ENCODE assay signal across 1 cellular context in genomic region chr14:60247994-60248696, GRCh38.
TF ChIP-seq lines count a peak whose summit lies in the region.

No MANE protein-coding gene starts in this region.

TF ChIP-seq in K562, 482 proteins besides CTCF, POLR2A, EP300 and RAD21 (continued from another document and continues in another):
- TF ChIP-seq, protein P1, sequence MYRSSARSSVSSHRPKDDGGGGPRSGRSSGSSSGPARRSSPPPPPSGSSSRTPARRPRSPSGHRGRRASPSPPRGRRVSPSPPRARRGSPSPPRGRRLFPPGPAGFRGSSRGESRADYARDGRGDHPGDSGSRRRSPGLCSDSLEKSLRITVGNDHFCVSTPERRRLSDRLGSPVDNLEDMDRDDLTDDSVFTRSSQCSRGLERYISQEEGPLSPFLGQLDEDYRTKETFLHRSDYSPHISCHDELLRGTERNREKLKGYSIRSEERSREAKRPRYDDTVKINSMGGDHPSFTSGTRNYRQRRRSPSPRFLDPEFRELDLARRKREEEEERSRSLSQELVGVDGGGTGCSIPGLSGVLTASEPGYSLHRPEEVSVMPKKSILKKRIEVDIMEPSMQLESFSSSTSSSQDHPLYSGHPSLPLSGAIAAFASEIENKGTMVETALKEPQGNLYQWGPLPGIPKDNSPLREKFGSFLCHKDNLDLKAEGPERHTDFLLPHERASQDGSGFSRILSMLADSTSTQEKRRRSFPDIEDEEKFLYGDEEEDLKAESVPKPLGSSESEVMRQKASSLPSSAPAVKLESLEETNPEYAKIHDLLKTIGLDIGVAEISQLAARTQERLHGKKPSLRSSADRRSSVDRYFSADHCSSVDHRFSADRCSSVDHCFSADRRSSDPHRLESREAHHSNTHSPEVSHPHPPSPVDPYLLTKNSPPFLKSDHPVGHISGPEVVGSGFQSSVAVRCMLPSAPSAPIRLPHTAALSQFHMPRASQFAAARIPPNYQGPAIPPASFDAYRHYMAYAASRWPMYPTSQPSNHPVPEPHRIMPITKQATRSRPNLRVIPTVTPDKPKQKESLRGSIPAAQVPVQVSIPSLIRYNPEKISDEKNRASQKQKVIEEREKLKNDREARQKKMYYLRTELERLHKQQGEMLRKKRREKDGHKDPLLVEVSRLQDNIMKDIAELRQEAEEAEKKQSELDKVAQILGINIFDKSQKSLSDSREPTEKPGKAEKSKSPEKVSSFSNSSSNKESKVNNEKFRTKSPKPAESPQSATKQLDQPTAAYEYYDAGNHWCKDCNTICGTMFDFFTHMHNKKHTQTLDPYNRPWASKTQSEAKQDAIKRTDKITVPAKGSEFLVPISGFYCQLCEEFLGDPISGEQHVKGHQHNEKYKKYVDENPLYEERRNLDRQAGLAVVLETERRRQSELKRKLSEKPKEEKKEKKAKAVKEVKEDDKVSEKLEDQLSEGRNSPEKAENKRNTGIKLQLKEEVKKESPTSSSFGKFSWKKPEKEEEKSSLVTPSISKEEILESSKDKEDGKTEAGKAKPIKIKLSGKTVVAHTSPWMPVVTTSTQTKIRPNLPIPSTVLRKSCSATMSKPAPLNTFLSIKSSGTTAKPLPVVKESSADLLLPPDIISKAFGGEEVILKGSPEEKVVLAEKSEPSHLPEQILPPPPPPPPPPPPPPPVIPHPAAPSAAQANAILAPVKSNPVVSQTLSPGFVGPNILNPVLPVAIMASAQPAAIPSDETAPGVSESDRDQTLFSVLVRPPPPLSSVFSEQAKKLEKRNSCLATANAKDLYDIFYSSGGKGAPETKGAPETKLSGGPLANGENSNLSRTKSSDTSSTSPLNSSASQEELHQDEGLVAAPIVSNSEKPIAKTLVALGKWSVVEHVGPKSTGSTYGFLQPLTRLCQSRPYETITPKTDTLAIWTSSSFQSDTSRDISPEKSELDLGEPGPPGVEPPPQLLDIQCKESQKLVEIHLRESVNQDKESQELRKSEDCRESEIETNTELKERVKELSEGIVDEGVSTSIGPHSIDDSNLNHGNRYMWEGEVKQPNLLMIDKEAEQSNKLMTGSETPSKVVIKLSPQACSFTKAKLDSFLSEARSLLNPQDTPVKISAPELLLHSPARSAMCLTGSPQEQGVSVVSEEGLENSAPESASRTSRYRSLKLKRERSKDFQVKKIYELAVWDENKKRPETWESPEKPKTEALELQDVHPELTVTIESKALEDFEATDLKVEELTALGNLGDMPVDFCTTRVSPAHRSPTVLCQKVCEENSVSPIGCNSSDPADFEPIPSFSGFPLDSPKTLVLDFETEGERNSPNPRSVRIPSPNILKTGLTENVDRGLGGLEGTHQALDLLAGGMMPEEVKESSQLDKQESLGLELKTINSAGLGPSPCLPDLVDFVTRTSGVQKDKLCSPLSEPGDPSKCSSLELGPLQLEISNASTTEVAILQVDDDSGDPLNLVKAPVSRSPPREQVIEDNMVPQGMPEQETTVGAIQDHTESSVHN (IDR thresholded peaks at IDR 0.05; ENCODE audit: borderline replicate concordance in 1 of 2, low read depth in 1 of 2): no peak
- TF ChIP-seq, protein P2, sequence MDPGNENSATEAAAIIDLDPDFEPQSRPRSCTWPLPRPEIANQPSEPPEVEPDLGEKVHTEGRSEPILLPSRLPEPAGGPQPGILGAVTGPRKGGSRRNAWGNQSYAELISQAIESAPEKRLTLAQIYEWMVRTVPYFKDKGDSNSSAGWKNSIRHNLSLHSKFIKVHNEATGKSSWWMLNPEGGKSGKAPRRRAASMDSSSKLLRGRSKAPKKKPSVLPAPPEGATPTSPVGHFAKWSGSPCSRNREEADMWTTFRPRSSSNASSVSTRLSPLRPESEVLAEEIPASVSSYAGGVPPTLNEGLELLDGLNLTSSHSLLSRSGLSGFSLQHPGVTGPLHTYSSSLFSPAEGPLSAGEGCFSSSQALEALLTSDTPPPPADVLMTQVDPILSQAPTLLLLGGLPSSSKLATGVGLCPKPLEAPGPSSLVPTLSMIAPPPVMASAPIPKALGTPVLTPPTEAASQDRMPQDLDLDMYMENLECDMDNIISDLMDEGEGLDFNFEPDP (CRISPR knock-in tag; IDR thresholded peaks at IDR 0.05): no peak
- peak; percentile 24; the same call in 1 of the 2 replicates for TF ChIP-seq JUND (IDR thresholded peaks at IDR 0.05; ENCODE audit: borderline replicate concordance, low read depth, low read length)
- TF ChIP-seq JUND (tag; IDR thresholded peaks at IDR 0.05; ENCODE audit: borderline replicate concordance, low read depth, low read length): no peak
- no peak for TF ChIP-seq MTA2 (IDR thresholded peaks at IDR 0.05; ENCODE audit: low read depth)
- TF ChIP-seq CTCFL (IDR thresholded peaks at IDR 0.05; ENCODE audit: borderline replicate concordance, insufficient read depth, low read depth, low read length, poor library complexity, severe bottlenecking): no peak
- TF ChIP-seq MAZ (CRISPR knock-in tag; conservative IDR thresholded peaks at IDR 0.05 in 1 of 2, IDR thresholded peaks at IDR 0.05 in 1 of 2): peak in 1 of 2 experiments; percentile 14; a peak in 1 of 4 replicates
- no peak for TF ChIP-seq KLF13 (tag; IDR thresholded peaks at IDR 0.05; ENCODE audit: borderline replicate concordance, low read depth)
- TF ChIP-seq KLF10 (CRISPR knock-in tag; IDR thresholded peaks at IDR 0.05): no peak
- peak; percentile 51 for TF ChIP-seq CREM (IDR thresholded peaks at IDR 0.05; ENCODE audit: low read depth)
- TF ChIP-seq FOSL1 (tag; conservative IDR thresholded peaks at IDR 0.05): no peak
- TF ChIP-seq, protein P3, sequence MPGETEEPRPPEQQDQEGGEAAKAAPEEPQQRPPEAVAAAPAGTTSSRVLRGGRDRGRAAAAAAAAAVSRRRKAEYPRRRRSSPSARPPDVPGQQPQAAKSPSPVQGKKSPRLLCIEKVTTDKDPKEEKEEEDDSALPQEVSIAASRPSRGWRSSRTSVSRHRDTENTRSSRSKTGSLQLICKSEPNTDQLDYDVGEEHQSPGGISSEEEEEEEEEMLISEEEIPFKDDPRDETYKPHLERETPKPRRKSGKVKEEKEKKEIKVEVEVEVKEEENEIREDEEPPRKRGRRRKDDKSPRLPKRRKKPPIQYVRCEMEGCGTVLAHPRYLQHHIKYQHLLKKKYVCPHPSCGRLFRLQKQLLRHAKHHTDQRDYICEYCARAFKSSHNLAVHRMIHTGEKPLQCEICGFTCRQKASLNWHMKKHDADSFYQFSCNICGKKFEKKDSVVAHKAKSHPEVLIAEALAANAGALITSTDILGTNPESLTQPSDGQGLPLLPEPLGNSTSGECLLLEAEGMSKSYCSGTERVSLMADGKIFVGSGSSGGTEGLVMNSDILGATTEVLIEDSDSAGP (CRISPR knock-in tag; IDR thresholded peaks at IDR 0.05): no peak
- no peak for TF ChIP-seq SRSF3 (IDR thresholded peaks at IDR 0.05; ENCODE audit: insufficient read depth, low read length)
- TF ChIP-seq RBM25 (IDR thresholded peaks at IDR 0.05; ENCODE audit: low read depth, low read length, severe bottlenecking): peak; percentile 32
- no peak for TF ChIP-seq ATF2 (CRISPR knock-in tag; IDR thresholded peaks at IDR 0.05)
- TF ChIP-seq HEY1 (CRISPR knock-in tag; IDR thresholded peaks at IDR 0.05; ENCODE audit: borderline replicate concordance): no peak
- no peak for TF ChIP-seq FOXA1 (IDR thresholded peaks at IDR 0.05; ENCODE audit: borderline replicate concordance)
- TF ChIP-seq ETV6 (IDR thresholded peaks at IDR 0.05; ENCODE audit: borderline replicate concordance in 1 of 2, low read depth in 2 of 2, low read length in 1 of 2): no peak
- TF ChIP-seq ETV6 (CRISPR knock-in tag; IDR thresholded peaks at IDR 0.05; ENCODE audit: borderline replicate concordance): no peak
- no peak for TF ChIP-seq RBM17 (IDR thresholded peaks at IDR 0.05; ENCODE audit: borderline replicate concordance, low read depth, low read length)
- no peak for TF ChIP-seq RUNX1 (IDR thresholded peaks at IDR 0.05; ENCODE audit: low read depth)
- TF ChIP-seq, protein P4, sequence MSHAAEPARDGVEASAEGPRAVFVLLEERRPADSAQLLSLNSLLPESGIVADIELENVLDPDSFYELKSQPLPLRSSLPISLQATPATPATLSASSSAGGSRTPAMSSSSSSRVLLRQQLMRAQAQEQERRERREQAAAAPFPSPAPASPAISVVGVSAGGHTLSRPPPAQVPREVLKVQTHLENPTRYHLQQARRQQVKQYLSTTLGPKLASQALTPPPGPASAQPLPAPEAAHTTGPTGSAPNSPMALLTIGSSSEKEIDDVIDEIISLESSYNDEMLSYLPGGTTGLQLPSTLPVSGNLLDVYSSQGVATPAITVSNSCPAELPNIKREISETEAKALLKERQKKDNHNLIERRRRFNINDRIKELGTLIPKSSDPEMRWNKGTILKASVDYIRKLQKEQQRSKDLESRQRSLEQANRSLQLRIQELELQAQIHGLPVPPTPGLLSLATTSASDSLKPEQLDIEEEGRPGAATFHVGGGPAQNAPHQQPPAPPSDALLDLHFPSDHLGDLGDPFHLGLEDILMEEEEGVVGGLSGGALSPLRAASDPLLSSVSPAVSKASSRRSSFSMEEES (CRISPR knock-in tag; IDR thresholded peaks at IDR 0.05): peak; percentile 51; the same call in 1 of the 2 replicates
- TF ChIP-seq TBP (optimal IDR thresholded peaks at IDR 0.05; ENCODE audit: low read depth, low read length): peak; percentile 30
- TF ChIP-seq MCM3 (IDR thresholded peaks at IDR 0.05): no peak
- TF ChIP-seq, protein P5, sequence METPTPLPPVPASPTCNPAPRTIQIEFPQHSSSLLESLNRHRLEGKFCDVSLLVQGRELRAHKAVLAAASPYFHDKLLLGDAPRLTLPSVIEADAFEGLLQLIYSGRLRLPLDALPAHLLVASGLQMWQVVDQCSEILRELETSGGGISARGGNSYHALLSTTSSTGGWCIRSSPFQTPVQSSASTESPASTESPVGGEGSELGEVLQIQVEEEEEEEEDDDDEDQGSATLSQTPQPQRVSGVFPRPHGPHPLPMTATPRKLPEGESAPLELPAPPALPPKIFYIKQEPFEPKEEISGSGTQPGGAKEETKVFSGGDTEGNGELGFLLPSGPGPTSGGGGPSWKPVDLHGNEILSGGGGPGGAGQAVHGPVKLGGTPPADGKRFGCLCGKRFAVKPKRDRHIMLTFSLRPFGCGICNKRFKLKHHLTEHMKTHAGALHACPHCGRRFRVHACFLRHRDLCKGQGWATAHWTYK (CRISPR knock-in tag; IDR thresholded peaks at IDR 0.05): no peak
- TF ChIP-seq E2F6 (IDR thresholded peaks at IDR 0.05; ENCODE audit: borderline replicate concordance in 1 of 2, extremely low read depth in 1 of 2, insufficient read depth in 1 of 2, insufficient read length in 1 of 2, low read depth in 1 of 2, low read length in 1 of 2, poor library complexity in 1 of 2, severe bottlenecking in 1 of 2): peak in 1 of 2 experiments; percentile 78
- no peak for TF ChIP-seq KDM4B (IDR thresholded peaks at IDR 0.05; ENCODE audit: borderline replicate concordance in 2 of 2, low read depth in 1 of 2)
- TF ChIP-seq NFIX (CRISPR knock-in tag; IDR thresholded peaks at IDR 0.05; ENCODE audit: low read depth): no peak
- peak; percentile 97 for TF ChIP-seq PKNOX1 (IDR thresholded peaks at IDR 0.05)
- peak; percentile 29; the same call in 1 of the 2 replicates for TF ChIP-seq THRAP3 (IDR thresholded peaks at IDR 0.05; ENCODE audit: borderline replicate concordance)
- TF ChIP-seq CTBP1 (IDR thresholded peaks at IDR 0.05; ENCODE audit: borderline replicate concordance): no peak
- peak; percentile 71 for TF ChIP-seq MAX (CRISPR knock-in tag; IDR thresholded peaks at IDR 0.05)
- TF ChIP-seq MNT (conservative IDR thresholded peaks at IDR 0.05): peak; percentile 68 to 78; a peak in 3 of 4 replicates
- no peak for TF ChIP-seq ZNF12 (CRISPR knock-in tag; IDR thresholded peaks at IDR 0.05)
- TF ChIP-seq BRCA1 (IDR thresholded peaks at IDR 0.05): no peak
- no peak for TF ChIP-seq BRCA1 (CRISPR knock-in tag; IDR thresholded peaks at IDR 0.05)
